ENCODE assay signal across 1 cellular context in the genomic region with DNA sequence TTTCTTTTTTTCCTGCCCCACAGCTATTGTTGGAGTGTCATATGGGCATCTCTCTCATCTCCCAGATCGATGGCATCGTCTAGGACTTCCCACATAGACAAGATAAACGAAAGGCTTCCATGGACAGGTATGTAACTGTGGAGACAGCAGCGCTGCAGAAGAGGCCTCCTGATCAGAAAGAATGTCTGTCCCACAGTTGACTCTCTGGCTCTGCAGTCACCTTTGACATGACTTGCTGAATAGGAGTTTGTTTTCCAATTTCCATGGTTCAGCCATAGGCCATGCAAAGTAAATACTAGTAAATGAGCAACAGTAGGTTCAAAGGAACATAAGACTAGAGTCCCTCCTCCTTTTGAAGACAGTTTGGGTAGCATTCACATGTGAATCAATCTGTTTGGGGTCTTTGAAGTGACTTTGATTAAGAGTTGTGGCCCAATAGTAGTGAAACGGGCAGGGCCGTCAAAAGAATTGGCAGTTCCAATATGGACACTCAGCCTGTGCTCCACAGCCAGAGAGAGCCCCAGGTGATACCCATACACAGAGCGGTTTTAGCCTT.
TF ChIP-seq lines count a peak whose summit lies in the region.

No MANE protein-coding gene starts in this region.

TF ChIP-seq in HepG2, 621 proteins besides CTCF, POLR2A, EP300 and RAD21 (continued from another document and continues in another):
- TF ChIP-seq, protein P1, sequence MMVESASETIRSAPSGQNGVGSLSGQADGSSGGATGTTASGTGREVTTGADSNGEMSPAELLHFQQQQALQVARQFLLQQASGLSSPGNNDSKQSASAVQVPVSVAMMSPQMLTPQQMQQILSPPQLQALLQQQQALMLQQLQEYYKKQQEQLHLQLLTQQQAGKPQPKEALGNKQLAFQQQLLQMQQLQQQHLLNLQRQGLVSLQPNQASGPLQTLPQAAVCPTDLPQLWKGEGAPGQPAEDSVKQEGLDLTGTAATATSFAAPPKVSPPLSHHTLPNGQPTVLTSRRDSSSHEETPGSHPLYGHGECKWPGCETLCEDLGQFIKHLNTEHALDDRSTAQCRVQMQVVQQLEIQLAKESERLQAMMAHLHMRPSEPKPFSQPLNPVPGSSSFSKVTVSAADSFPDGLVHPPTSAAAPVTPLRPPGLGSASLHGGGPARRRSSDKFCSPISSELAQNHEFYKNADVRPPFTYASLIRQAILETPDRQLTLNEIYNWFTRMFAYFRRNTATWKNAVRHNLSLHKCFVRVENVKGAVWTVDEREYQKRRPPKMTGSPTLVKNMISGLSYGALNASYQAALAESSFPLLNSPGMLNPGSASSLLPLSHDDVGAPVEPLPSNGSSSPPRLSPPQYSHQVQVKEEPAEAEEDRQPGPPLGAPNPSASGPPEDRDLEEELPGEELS (CRISPR knock-in tag; IDR thresholded peaks at IDR 0.05) = peak; percentile 100
- TF ChIP-seq KAT8 (CRISPR knock-in tag; IDR thresholded peaks at IDR 0.05) (peak; percentile 86), FOXK1 (CRISPR knock-in tag; IDR thresholded peaks at IDR 0.05; ENCODE audit: borderline replicate concordance, low read depth) (peak; percentile 99), ZNF605 (CRISPR knock-in tag; IDR thresholded peaks at IDR 0.05) (peak; percentile 97), NCOR1 (IDR thresholded peaks at IDR 0.05; ENCODE audit: borderline replicate concordance, low read length) (peak; percentile 98), ZNF572 (CRISPR knock-in tag; IDR thresholded peaks at IDR 0.05) (no peak), ZNF430 (CRISPR knock-in tag; IDR thresholded peaks at IDR 0.05) (peak; percentile 89; the same call in 1 of the 2 replicates), NR3C1 (CRISPR knock-in tag; IDR thresholded peaks at IDR 0.05) (no peak), RXRB (CRISPR knock-in tag; IDR thresholded peaks at IDR 0.05; ENCODE audit: borderline replicate concordance) (peak; percentile 100), MZF1 (CRISPR knock-in tag; IDR thresholded peaks at IDR 0.05; ENCODE audit: borderline replicate concordance) (no peak), SRSF9 (IDR thresholded peaks at IDR 0.05; ENCODE audit: borderline replicate concordance, insufficient read depth, low read depth, low read length, poor library complexity, severe bottlenecking) (no peak), FOXP1 (IDR thresholded peaks at IDR 0.05) (peak; percentile 87), FOXP1 (CRISPR knock-in tag; IDR thresholded peaks at IDR 0.05) (peak; percentile 98), KDM5A (IDR thresholded peaks at IDR 0.05; ENCODE audit: borderline replicate concordance, low read length) (no peak; the same call in 1 of the 2 replicates), PHF5A (CRISPR knock-in tag; IDR thresholded peaks at IDR 0.05; ENCODE audit: low read depth, unreplicated experiment) (peak; percentile 97), ZFP41 (CRISPR knock-in tag; IDR thresholded peaks at IDR 0.05; ENCODE audit: borderline replicate concordance) (no peak), MAFG (CRISPR knock-in tag; IDR thresholded peaks at IDR 0.05) (no peak), EED (CRISPR knock-in tag; IDR thresholded peaks at IDR 0.05) (no peak), SRF (IDR thresholded peaks at IDR 0.05; ENCODE audit: low read depth, low read length) (no peak), ZBTB42 (CRISPR knock-in tag; IDR thresholded peaks at IDR 0.05) (no peak), ZNF83 (CRISPR knock-in tag; IDR thresholded peaks at IDR 0.05; ENCODE audit: borderline replicate concordance) (no peak), JARID2 (CRISPR knock-in tag; IDR thresholded peaks at IDR 0.05; ENCODE audit: insufficient replicate concordance) (peak; percentile 38), FOSL1 (CRISPR knock-in tag; IDR thresholded peaks at IDR 0.05; ENCODE audit: borderline replicate concordance) (peak; percentile 55; the same call in 1 of the 2 replicates), ZNF136 (CRISPR knock-in tag; IDR thresholded peaks at IDR 0.05; ENCODE audit: low read depth) (peak; percentile 54; the same call in 1 of the 2 replicates), POLR2G (IDR thresholded peaks at IDR 0.05; ENCODE audit: low read depth, low read length) (peak; percentile 88), NBN (conservative IDR thresholded peaks at IDR 0.05) (no peak), TBL1XR1 (IDR thresholded peaks at IDR 0.05; ENCODE audit: borderline replicate concordance, low read length, partially characterized antibody) (peak; percentile 96), POLR2AphosphoS5 (IDR thresholded peaks at IDR 0.05; ENCODE audit: low read depth, low read length) (peak; percentile 52), ATRX (CRISPR knock-in tag; IDR thresholded peaks at IDR 0.05; ENCODE audit: borderline replicate concordance) (no peak), ZFP62 (CRISPR knock-in tag; IDR thresholded peaks at IDR 0.05) (no peak), SMYD3 (CRISPR knock-in tag; IDR thresholded peaks at IDR 0.05) (peak; percentile 69; the same call in 1 of the 2 replicates), PTBP1 (IDR thresholded peaks at IDR 0.05; ENCODE audit: low read depth, low read length, poor library complexity, severe bottlenecking) (no peak), ZC3H13 (CRISPR knock-in tag; IDR thresholded peaks at IDR 0.05) (no peak), ZNF724P (CRISPR knock-in tag; IDR thresholded peaks at IDR 0.05; ENCODE audit: borderline replicate concordance) (no peak; the same call in 1 of the 2 replicates)
- TF ChIP-seq, protein P2, sequence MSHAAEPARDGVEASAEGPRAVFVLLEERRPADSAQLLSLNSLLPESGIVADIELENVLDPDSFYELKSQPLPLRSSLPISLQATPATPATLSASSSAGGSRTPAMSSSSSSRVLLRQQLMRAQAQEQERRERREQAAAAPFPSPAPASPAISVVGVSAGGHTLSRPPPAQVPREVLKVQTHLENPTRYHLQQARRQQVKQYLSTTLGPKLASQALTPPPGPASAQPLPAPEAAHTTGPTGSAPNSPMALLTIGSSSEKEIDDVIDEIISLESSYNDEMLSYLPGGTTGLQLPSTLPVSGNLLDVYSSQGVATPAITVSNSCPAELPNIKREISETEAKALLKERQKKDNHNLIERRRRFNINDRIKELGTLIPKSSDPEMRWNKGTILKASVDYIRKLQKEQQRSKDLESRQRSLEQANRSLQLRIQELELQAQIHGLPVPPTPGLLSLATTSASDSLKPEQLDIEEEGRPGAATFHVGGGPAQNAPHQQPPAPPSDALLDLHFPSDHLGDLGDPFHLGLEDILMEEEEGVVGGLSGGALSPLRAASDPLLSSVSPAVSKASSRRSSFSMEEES (CRISPR knock-in tag; IDR thresholded peaks at IDR 0.05) = peak; percentile 98
- TF ChIP-seq, protein P3, sequence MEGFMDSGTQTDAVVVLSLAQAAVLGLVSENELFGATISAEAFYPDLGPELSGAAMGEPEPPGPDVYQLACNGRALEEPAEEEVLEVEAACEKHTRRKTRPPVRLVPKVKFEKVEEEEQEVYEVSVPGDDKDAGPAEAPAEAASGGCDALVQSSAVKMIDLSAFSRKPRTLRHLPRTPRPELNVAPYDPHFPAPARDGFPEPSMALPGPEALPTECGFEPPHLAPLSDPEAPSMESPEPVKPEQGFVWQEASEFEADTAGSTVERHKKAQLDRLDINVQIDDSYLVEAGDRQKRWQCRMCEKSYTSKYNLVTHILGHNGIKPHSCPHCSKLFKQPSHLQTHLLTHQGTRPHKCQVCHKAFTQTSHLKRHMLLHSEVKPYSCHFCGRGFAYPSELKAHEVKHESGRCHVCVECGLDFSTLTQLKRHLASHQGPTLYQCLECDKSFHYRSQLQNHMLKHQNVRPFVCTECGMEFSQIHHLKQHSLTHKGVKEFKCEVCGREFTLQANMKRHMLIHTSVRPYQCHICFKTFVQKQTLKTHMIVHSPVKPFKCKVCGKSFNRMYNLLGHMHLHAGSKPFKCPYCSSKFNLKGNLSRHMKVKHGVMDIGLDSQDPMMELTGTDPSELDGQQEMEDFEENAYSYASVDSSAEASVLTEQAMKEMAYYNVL (CRISPR knock-in tag; IDR thresholded peaks at IDR 0.05; ENCODE audit: borderline replicate concordance) = peak; percentile 98
- TF ChIP-seq, protein P4, sequence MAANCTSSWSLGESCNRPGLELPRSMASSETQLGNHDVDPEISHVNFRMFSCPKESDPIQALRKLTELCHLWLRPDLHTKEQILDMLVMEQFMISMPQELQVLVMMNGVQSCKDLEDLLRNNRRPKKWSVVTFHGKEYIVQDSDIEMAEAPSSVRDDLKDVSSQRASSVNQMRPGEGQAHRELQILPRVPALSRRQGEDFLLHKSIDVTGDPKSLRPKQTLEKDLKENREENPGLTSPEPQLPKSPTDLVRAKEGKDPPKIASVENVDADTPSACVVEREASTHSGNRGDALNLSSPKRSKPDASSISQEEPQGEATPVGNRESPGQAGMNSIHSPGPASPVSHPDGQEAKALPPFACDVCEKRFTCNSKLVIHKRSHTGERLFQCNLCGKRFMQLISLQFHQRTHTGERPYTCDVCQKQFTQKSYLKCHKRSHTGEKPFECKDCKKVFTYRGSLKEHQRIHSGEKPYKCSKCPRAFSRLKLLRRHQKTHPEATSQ (CRISPR knock-in tag; IDR thresholded peaks at IDR 0.05; ENCODE audit: borderline replicate concordance) = peak; percentile 75; the same call in 1 of the 2 replicates
- TF ChIP-seq, protein P5, sequence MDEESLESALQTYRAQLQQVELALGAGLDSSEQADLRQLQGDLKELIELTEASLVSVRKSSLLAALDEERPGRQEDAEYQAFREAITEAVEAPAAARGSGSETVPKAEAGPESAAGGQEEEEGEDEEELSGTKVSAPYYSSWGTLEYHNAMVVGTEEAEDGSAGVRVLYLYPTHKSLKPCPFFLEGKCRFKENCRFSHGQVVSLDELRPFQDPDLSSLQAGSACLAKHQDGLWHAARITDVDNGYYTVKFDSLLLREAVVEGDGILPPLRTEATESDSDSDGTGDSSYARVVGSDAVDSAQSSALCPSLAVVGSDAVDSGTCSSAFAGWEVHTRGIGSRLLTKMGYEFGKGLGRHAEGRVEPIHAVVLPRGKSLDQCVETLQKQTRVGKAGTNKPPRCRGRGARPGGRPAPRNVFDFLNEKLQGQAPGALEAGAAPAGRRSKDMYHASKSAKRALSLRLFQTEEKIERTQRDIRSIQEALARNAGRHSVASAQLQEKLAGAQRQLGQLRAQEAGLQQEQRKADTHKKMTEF (CRISPR knock-in tag; IDR thresholded peaks at IDR 0.05) = peak; percentile 99
- TF ChIP-seq, protein P6, sequence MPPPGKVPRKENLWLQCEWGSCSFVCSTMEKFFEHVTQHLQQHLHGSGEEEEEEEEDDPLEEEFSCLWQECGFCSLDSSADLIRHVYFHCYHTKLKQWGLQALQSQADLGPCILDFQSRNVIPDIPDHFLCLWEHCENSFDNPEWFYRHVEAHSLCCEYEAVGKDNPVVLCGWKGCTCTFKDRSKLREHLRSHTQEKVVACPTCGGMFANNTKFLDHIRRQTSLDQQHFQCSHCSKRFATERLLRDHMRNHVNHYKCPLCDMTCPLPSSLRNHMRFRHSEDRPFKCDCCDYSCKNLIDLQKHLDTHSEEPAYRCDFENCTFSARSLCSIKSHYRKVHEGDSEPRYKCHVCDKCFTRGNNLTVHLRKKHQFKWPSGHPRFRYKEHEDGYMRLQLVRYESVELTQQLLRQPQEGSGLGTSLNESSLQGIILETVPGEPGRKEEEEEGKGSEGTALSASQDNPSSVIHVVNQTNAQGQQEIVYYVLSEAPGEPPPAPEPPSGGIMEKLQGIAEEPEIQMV (CRISPR knock-in tag; IDR thresholded peaks at IDR 0.05; ENCODE audit: low read depth) = peak; percentile 71; the same call in 1 of the 2 replicates
- TF ChIP-seq, protein P7, sequence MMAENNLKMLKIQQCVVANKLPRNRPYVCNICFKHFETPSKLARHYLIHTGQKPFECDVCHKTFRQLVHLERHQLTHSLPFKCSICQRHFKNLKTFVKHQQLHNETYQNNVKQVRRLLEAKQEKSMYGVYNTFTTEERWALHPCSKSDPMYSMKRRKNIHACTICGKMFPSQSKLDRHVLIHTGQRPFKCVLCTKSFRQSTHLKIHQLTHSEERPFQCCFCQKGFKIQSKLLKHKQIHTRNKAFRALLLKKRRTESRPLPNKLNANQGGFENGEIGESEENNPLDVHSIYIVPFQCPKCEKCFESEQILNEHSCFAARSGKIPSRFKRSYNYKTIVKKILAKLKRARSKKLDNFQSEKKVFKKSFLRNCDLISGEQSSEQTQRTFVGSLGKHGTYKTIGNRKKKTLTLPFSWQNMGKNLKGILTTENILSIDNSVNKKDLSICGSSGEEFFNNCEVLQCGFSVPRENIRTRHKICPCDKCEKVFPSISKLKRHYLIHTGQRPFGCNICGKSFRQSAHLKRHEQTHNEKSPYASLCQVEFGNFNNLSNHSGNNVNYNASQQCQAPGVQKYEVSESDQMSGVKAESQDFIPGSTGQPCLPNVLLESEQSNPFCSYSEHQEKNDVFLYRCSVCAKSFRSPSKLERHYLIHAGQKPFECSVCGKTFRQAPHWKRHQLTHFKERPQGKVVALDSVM (CRISPR knock-in tag; IDR thresholded peaks at IDR 0.05) = peak; percentile 51; the same call in 1 of the 2 replicates
- TF ChIP-seq, protein P8, sequence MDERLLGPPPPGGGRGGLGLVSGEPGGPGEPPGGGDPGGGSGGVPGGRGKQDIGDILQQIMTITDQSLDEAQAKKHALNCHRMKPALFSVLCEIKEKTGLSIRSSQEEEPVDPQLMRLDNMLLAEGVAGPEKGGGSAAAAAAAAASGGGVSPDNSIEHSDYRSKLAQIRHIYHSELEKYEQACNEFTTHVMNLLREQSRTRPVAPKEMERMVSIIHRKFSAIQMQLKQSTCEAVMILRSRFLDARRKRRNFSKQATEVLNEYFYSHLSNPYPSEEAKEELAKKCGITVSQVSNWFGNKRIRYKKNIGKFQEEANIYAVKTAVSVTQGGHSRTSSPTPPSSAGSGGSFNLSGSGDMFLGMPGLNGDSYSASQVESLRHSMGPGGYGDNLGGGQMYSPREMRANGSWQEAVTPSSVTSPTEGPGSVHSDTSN (CRISPR knock-in tag; IDR thresholded peaks at IDR 0.05) = peak; percentile 59
- TF ChIP-seq, protein P9, sequence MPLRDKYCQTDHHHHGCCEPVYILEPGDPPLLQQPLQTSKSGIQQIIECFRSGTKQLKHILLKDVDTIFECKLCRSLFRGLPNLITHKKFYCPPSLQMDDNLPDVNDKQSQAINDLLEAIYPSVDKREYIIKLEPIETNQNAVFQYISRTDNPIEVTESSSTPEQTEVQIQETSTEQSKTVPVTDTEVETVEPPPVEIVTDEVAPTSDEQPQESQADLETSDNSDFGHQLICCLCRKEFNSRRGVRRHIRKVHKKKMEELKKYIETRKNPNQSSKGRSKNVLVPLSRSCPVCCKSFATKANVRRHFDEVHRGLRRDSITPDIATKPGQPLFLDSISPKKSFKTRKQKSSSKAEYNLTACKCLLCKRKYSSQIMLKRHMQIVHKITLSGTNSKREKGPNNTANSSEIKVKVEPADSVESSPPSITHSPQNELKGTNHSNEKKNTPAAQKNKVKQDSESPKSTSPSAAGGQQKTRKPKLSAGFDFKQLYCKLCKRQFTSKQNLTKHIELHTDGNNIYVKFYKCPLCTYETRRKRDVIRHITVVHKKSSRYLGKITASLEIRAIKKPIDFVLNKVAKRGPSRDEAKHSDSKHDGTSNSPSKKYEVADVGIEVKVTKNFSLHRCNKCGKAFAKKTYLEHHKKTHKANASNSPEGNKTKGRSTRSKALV (CRISPR knock-in tag; IDR thresholded peaks at IDR 0.05) = peak; percentile 91; the same call in 1 of the 2 replicates
